22 cellular contexts compared by ENCODE assay signal in the genomic region with DNA sequence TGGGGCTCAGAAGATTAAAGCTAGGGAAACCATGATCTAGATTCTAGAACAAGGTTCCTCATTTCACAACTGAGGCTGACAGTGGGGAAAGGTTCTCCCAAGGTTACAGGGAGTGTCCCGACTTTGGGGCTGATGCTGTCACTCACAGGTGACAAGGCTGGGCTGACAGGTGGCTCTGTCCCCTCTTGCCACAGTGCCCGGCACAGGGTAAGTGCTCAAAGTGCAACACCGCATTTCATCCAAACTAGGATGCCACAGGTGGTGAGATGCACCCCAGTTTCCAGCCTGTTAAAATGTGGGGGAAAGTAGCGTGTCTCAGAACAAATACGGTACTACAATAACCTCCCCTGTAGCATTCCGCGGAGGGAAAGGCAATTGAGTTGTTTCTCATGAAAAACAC. TPM values are rescaled to one million over a fixed set of nuclear protein-coding genes. Genes with fewer than 3 reads are reported as not detected.
DNase-seq lines count a peak whose midpoint lies in the region; ATAC-seq, FAIRE-seq and TF ChIP-seq lines count a peak whose summit lies in the region.
"Had no signal": no experiment of that assay in that cellular context is flagged by ENCODE, and none has a peak within 500 bp of the region (broad histone marks: within the 10 kb centered on the region; RNA-seq: fewer than 3 reads in every experiment).

No MANE protein-coding gene starts in this region.

- H3K9ac ChIP-seq in colonic mucosa (ENCODE audit: low read depth in 2 of 2, low read length in 2 of 2): no peak overlapping the region
- H3K9ac ChIP-seq: BLaER1 had no signal

- intact Hi-C loops in colonic mucosa (cut with DNase I): no loop called here

- H3K4me1 ChIP-seq in colonic mucosa: no peaks in the 10 kb centered on the region

- no peaks in the 10 kb centered on the region for H3K36me3 ChIP-seq in colonic mucosa
- H3K36me3 ChIP-seq: BLaER1 had no signal

- peak; percentile 5 for DNase-seq in GM10248 (ENCODE audit: extremely low spot score)
- DNase-seq in HTR-8/SVneo (ENCODE audit: insufficient read length, low spot score): no peak
- peak; percentile 14 for DNase-seq in colonic mucosa
- peak; percentile 41 for DNase-seq in mesenteric fat pad (ENCODE audit: low spot score)
- DNase-seq in cerebellar nuclear complex (lab: John Stamatoyannopoulos, UW): no peak
- DNase-seq in retina: no peak
- DNase-seq: CD4-positive, alpha-beta T cell; COR-L47; DMS79; Karpas-422; MV-4-11; NCI-H1105 treated with DMSO at 0.1 percent for 48 hours; NCI-H2081 treated with DMSO at 0.1 percent for 48 hours; NCI-H446; SHP77 had no signal

- TF ChIP-seq CTCF in GM10248 (IDR thresholded peaks at IDR 0.05; ENCODE audit: control extremely low read depth, extremely low read depth, low read depth, missing control alignments) (no peak), colonic mucosa (IDR thresholded peaks at IDR 0.05) (no peak)

- H3K27me3 ChIP-seq in colonic mucosa: no peaks in the 10 kb centered on the region

- ATAC-seq in HG02610 (IDR thresholded peaks at IDR 0.05; ENCODE audit: unreplicated experiment) (no peak), HG03196 (IDR thresholded peaks at IDR 0.05; ENCODE audit: unreplicated experiment) (no peak)

- CTCF ChIA-PET in GM10248 (lab: Yijun Ruan, JAX): interaction anchor here (1.4 to 1.6 kb wide), 2 partner anchors 8 to 10 kb away, joined by 3 to 5 read pairs; no protein-coding TSS in a partner anchor

- no peak overlapping the region for H3K4me3 ChIP-seq in colonic mucosa
- H3K4me3 ChIP-seq: BLaER1 had no signal

- peak; percentile 86 for FAIRE-seq in HTR-8/SVneo (lab: Jason Lieb, UNC)

- no peaks in the 10 kb centered on the region for H3K9me3 ChIP-seq in colonic mucosa
- H3K9me3 ChIP-seq: BLaER1 had no signal

- POLR2A ChIA-PET in GM10248 (lab: Yijun Ruan, JAX): no interaction called here

- no peak overlapping the region for H3K27ac ChIP-seq in colonic mucosa
- H3K27ac ChIP-seq: BLaER1 had no signal

RNA-seq across cellular contexts. Expression of gene ZBP1, which starts 7.8 kb away (rescaled TPM):
- total RNA-seq in colonic mucosa (1 to 10 TPM; 2.7 to 3.4 TPM), mesenteric fat pad (0.26 TPM)
- total RNA-seq: A673, H4, RPMI7951 had no signal

RNA-seq across cellular contexts. Expression of gene PCK1, which starts 51.5 kb away (rescaled TPM):
- 100 to 1,000 TPM; 272 TPM for total RNA-seq in colonic mucosa
- total RNA-seq in mesenteric fat pad: 331 TPM
- total RNA-seq: A673; CD4-positive, alpha-beta T cell; M059J; RPMI7951 had no signal

Comparison
In these comparisons a context has a peak if more than half of its experiments do, and no peak if none do; other contexts are left out.
1. DNase-seq: peak in GM10248 (single experiment), colonic mucosa (single experiment) and mesenteric fat pad (single experiment); none in HTR-8/SVneo (single experiment), cerebellar nuclear complex (0 of 2) and retina (single experiment).